Comparison of ENCODE assay signal across 1 cellular context in genomic region chr13:49271264-49271663, GRCh38.
TF ChIP-seq lines count a peak whose summit lies in the region.

No MANE protein-coding gene starts in this region.

TF ChIP-seq in GM12878, 131 proteins besides CTCF, POLR2A, EP300 and RAD21 (continued from another document):
- TF ChIP-seq REST (IDR thresholded peaks at IDR 0.05; ENCODE audit: low read depth, low read length) (no peak), RUNX3 (IDR thresholded peaks at IDR 0.05; ENCODE audit: low read length) (peak; percentile 10; the same call in 1 of the 2 replicates), CHD4 (IDR thresholded peaks at IDR 0.05) (no peak), ATF7 (IDR thresholded peaks at IDR 0.05; ENCODE audit: low read depth) (no peak), BCLAF1 (IDR thresholded peaks at IDR 0.05) (no peak), E2F4 (IDR thresholded peaks at IDR 0.05; ENCODE audit: low read depth, low read length) (no peak), ZBTB4 (CRISPR knock-in tag; IDR thresholded peaks at IDR 0.05) (no peak), CHD2 (IDR thresholded peaks at IDR 0.05; ENCODE audit: borderline replicate concordance, low read depth, low read length) (no peak), ZSCAN29 (IDR thresholded peaks at IDR 0.05) (no peak), ETV6 (conservative IDR thresholded peaks at IDR 0.05 in 1 of 2, IDR thresholded peaks at IDR 0.05 in 1 of 2; ENCODE audit: borderline replicate concordance in 1 of 2, low read depth in 1 of 2) (no peak), ZNF207 (IDR thresholded peaks at IDR 0.05; ENCODE audit: borderline replicate concordance) (no peak), SIN3A (IDR thresholded peaks at IDR 0.05; ENCODE audit: low read depth, low read length) (no peak), TCF7 (IDR thresholded peaks at IDR 0.05; ENCODE audit: borderline replicate concordance) (no peak), HDAC2 (IDR thresholded peaks at IDR 0.05) (no peak)
TF ChIP-seq in GM12878: peak in this region for 2.
